ENCODE assay signal across 26 cellular contexts in the genomic region with DNA sequence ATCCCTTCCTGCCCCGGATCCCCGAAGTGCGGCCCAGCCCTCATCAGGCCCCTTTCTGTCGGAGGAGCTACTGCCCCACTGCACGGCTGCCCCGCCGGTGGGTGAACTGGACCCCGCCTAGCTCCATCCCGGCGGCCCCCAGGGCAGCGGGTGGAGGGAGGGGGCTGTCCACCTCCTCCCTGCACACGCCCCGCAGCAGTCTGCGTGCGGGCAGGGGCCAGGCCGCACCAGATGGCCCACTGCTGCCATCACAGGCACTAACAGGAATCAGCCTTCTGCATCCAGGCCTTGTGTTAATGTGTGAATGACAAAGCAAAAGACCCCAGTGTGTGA. TPM values are rescaled to one million over a fixed set of nuclear protein-coding genes. Genes with fewer than 3 reads are reported as not detected.
A peak's percentile ranks its signal among the peaks of the same experiment; 100 is the strongest.
DNase-seq lines count a peak whose midpoint lies in the region; ATAC-seq and TF ChIP-seq lines count a peak whose summit lies in the region.
"Had no signal": no experiment of that assay in that cellular context is flagged by ENCODE, and none has a peak within 500 bp of the region (broad histone marks: within the 10 kb centered on the region; RNA-seq: fewer than 3 reads in every experiment).

No MANE protein-coding gene starts in this region.

- peak overlapping the region; percentile 73 for H2BK12ac ChIP-seq in neuronal stem cell (ENCODE audit: low read length)

- H3K27ac ChIP-seq in GM23338 (ENCODE audit: low read depth) (peak overlapping the region; percentile 84), neuronal stem cell (replicated peaks; ENCODE audit: low read length) (no peak overlapping the region)
- H3K27ac ChIP-seq: BLaER1, RWPE1 had no signal

- H3K27me3 ChIP-seq in GM23338 (ENCODE audit: insufficient read depth) (no peaks in the 10 kb centered on the region), neuronal stem cell (ENCODE audit: control insufficient read depth in 3 of 3, insufficient read depth in 3 of 3, low read depth in 1 of 3, low read length in 3 of 3) (no peaks in the 10 kb centered on the region)
- H3K27me3 ChIP-seq: BLaER1 had no signal

- no peak overlapping the region for H2BK120ac ChIP-seq in neuronal stem cell (ENCODE audit: low read depth, low read length)

- H3K14ac ChIP-seq in neuronal stem cell (ENCODE audit: low read length), result no peak overlapping the region

- H3K79me2 ChIP-seq in GM23338 (replicated peaks; ENCODE audit: insufficient read depth), result peaks cover 42% of the 10 kb centered on the region

- no peak overlapping the region for H3K4me3 Mint-ChIP-seq in GM23338
- H3K4me3 Mint-ChIP-seq: CD4-positive, alpha-beta memory T cell had no signal

- H3K18ac ChIP-seq in neuronal stem cell (ENCODE audit: low read length), result peak overlapping the region; percentile 87

- no peak overlapping the region for H4K8ac ChIP-seq in neuronal stem cell (ENCODE audit: low read depth, low read length)

- peaks cover 25% of the 10 kb centered on the region for H3K27me3 Mint-ChIP-seq in GM23338 (ENCODE audit: insufficient read depth, low read depth, poor library complexity)

- H3K4me2 ChIP-seq in GM23338, result no peak overlapping the region
- no peak overlapping the region for H3K4me2 ChIP-seq in neuronal stem cell (ENCODE audit: insufficient read depth, low read length, poor library complexity, severe bottlenecking)
- H3K4me2 ChIP-seq: BLaER1 had no signal

- WGBS in neuronal stem cell (ENCODE audit: extremely low coverage in 2 of 2, insufficient read length in 2 of 2, insufficient replicate concordance in 1 of 2), 2 donors, result no CpG with 5 or more reads among the region's 16 CpGs

- peak overlapping the region; percentile 94 for H2BK15ac ChIP-seq in neuronal stem cell (ENCODE audit: low read length)

- H3K4me1 ChIP-seq in GM23338 (ENCODE audit: insufficient read depth) (peaks cover 74% of the 10 kb centered on the region), neuronal stem cell (ENCODE audit: control insufficient read depth in 2 of 2, insufficient read depth in 1 of 2, low read depth in 1 of 2, low read length in 2 of 2) (peaks cover 12 to 21% of the 10 kb centered on the region in 2 donors)

- peak overlapping the region; percentile 90 for H2AK5ac ChIP-seq in neuronal stem cell (ENCODE audit: low read depth, low read length)

- no peaks in the 10 kb centered on the region for H3K9me2 ChIP-seq in GM23338 (ENCODE audit: insufficient read depth)

- peak; percentile 2; the same call in 1 of the 3 replicates for ATAC-seq in GM23338
- peak; percentile 18 for ATAC-seq in esophagus mucosa
- ATAC-seq in GM19455 (IDR thresholded peaks at IDR 0.05; ENCODE audit: unreplicated experiment), result no peak
- ATAC-seq in HG02571 (IDR thresholded peaks at IDR 0.05; ENCODE audit: unreplicated experiment), result no peak
- ATAC-seq: PC-3 had no signal

- H3K9me3 ChIP-seq in neuronal stem cell (replicated peaks in 1 of 2; ENCODE audit: control insufficient read depth in 2 of 2, insufficient read depth in 1 of 2, low read depth in 1 of 2, low read length in 2 of 2), result peaks cover 0 to 2% of the 10 kb centered on the region in 2 donors
- H3K9me3 ChIP-seq: BLaER1, MG63 had no signal

- DNase-seq in GM23338 (ENCODE audit: low spot score) (no peak), SK-N-DZ (ENCODE audit: low spot score) (peak; percentile 7), neuronal stem cell (ENCODE audit: low spot score) (no peak), HT-29 (ENCODE audit: low spot score) (no peak)
- DNase-seq in stimulated activated CD4-positive, alpha-beta T cell treated with anti-CD3 and anti-CD28 coated beads, Interleukin-4, amount 100 ng/mL, for 1 hour, result no peak
- DNase-seq: CD4-positive, alpha-beta memory T cell; DMS153; GF-D8; GOT3; IMR-90; Karpas-422; MG63; NCI-H1048; NCI-H1436 treated with DMSO at 0.1 percent for 48 hours; NCI-H2081; NCI-H2171 treated with DMSO at 0.1 percent for 48 hours; PC-3; SIG-M5 had no signal

- H3K9me3 Mint-ChIP-seq in GM23338, result peaks cover 4% of the 10 kb centered on the region
- H3K9me3 Mint-ChIP-seq: CD4-positive, alpha-beta memory T cell had no signal

- H3K4me3 ChIP-seq in GM23338 (no peak overlapping the region), neuronal stem cell (ENCODE audit: low read length in 2 of 2) (no peak overlapping the region)
- H3K4me3 ChIP-seq: BLaER1, MG63 had no signal

- H2AFZ ChIP-seq in GM23338 (no peak overlapping the region), neuronal stem cell (ENCODE audit: low read length) (no peak overlapping the region)

- H3K79me1 ChIP-seq in neuronal stem cell (ENCODE audit: low read depth, low read length), result no peaks in the 10 kb centered on the region

- H3F3A ChIP-seq in GM23338 (replicated peaks; ENCODE audit: low read depth), result peaks cover 28% of the 10 kb centered on the region

- H4K20me1 ChIP-seq in GM23338 (replicated peaks; ENCODE audit: insufficient read depth), result peaks cover 37% of the 10 kb centered on the region
- H4K20me1 ChIP-seq: BLaER1 had no signal

- H3K23ac ChIP-seq in neuronal stem cell (ENCODE audit: low read depth, low read length, poor library complexity), result no peak overlapping the region

- H3K36me3 ChIP-seq in GM23338 (ENCODE audit: insufficient read depth) (peaks cover 23% of the 10 kb centered on the region), neuronal stem cell (replicated peaks in 1 of 2; ENCODE audit: control insufficient read depth in 2 of 2, insufficient read depth in 2 of 2, low read length in 2 of 2) (no peaks in the 10 kb centered on the region)
- H3K36me3 ChIP-seq: BLaER1, MG63 had no signal

- peak overlapping the region; percentile 88 for H3K27ac Mint-ChIP-seq in GM23338
- H3K27ac Mint-ChIP-seq: CD4-positive, alpha-beta memory T cell had no signal

- no peak overlapping the region for H2BK5ac ChIP-seq in neuronal stem cell (ENCODE audit: low read length)

- H3K4me1 Mint-ChIP-seq in GM23338, result peaks cover 77% of the 10 kb centered on the region
- H3K4me1 Mint-ChIP-seq: CD4-positive, alpha-beta memory T cell had no signal

- no peak overlapping the region for H3K4ac ChIP-seq in neuronal stem cell (ENCODE audit: low read length)

- H3K9ac ChIP-seq in neuronal stem cell (ENCODE audit: low read depth, low read length, poor library complexity), result peak overlapping the region; percentile 37
- H3K9ac ChIP-seq: BLaER1 had no signal

- TF ChIP-seq CTCF in GM23338 (conservative IDR thresholded peaks at IDR 0.05; ENCODE audit: low read depth in 2 of 2), result peak in 1 of 2 experiments; percentile 11; a peak in 1 of 4 replicates

- H4K91ac ChIP-seq in neuronal stem cell (ENCODE audit: low read depth, low read length, poor library complexity), result no peak overlapping the region

- H3K36me3 Mint-ChIP-seq in GM23338 (ENCODE audit: low read depth), result peaks cover 83% of the 10 kb centered on the region
- H3K36me3 Mint-ChIP-seq: CD4-positive, alpha-beta memory T cell had no signal

RNA-seq across cellular contexts. Expression of gene UNC93A, which starts 54.9 kb away (rescaled TPM):
- total RNA-seq in GM23338 (2014; rRNA removed; shearing (Covaris generic)), result 0.28 TPM in 1 of 2 replicates, not detected in the other
- 0.18 and 0.47 TPM in 2 replicates for polyA plus RNA-seq in GM23338 (2016; fragmentation: Nextera tagmentation; extraction: Ambion mirVana)
- not detected in 2 replicates for polyA plus RNA-seq in SK-N-DZ (2014; cell fraction: cytosol; rRNA removed)
- not detected in 2 replicates for polyA plus RNA-seq in SK-N-DZ (2014; cell fraction: nucleus; rRNA removed)
- total RNA-seq in esophagus mucosa, result 4.5 TPM
- not detected for polyA plus RNA-seq in neuronal stem cell (2013, experiment 1 of 2)
- not detected for polyA plus RNA-seq in neuronal stem cell (2013, experiment 2 of 2)
- 3.1 and 4.0 TPM in 2 replicates for total RNA-seq in HT-29 (2014; rRNA removed; shearing (Covaris generic))
- total RNA-seq: A673; CD4-positive, alpha-beta memory T cell; Daoy; IMR-90; NCI-H460; PC-3 had no signal
- polyA plus RNA-seq: CD4-positive, alpha-beta memory T cell; IMR-90 had no signal

Comparison
In these comparisons a context has a peak if more than half of its experiments do, and no peak if none do; other contexts are left out.
1. ATAC-seq: peak in GM23338 (single experiment) and esophagus mucosa (single experiment); none in GM19455 (single experiment) and HG02571 (single experiment).